In genomic region chr6:43911625-43912577, GRCh38 we compare ENCODE assay signal across 12 cellular contexts.
A peak's percentile ranks its signal among the peaks of the same experiment; 100 is the strongest.
DNase-seq lines count a peak whose midpoint lies in the region; ATAC-seq and TF ChIP-seq lines count a peak whose summit lies in the region.
"Had no signal": no experiment of that assay in that cellular context is flagged by ENCODE, and none has a peak within 500 bp of the region (broad histone marks: within the 10 kb centered on the region; RNA-seq: fewer than 3 reads in every experiment).

No MANE protein-coding gene starts in this region.

- H3K27me3 ChIP-seq in GM23338 (ENCODE audit: insufficient read depth) (no peaks in the 10 kb centered on the region), neural progenitor cell (no peaks in the 10 kb centered on the region)
- H3K27me3 ChIP-seq: ascending aorta had no signal

- no peak for TF ChIP-seq CTCF in GM23338 (conservative IDR thresholded peaks at IDR 0.05; ENCODE audit: low read depth in 2 of 2)
- TF ChIP-seq CTCF in chondrocyte (IDR thresholded peaks at IDR 0.05): no peak
- TF ChIP-seq CTCF in neural progenitor cell (IDR thresholded peaks at IDR 0.05): no peak
- no peak for TF ChIP-seq CTCF in natural killer cell (IDR thresholded peaks at IDR 0.05)

- H3K27me3 Mint-ChIP-seq in GM23338 (ENCODE audit: insufficient read depth, low read depth, poor library complexity) (peaks cover 8% of the 10 kb centered on the region), chondrocyte (ENCODE audit: low read depth) (no peaks in the 10 kb centered on the region), neural progenitor cell (ENCODE audit: insufficient read depth, low read depth) (peaks cover 6% of the 10 kb centered on the region), natural killer cell (ENCODE audit: low read depth in 2 of 2) (peaks cover 0 to 5% of the 10 kb centered on the region in 2 donors)

- H3K4me1 Mint-ChIP-seq in GM23338 (peaks cover 47% of the 10 kb centered on the region), chondrocyte (ENCODE audit: low read depth) (peaks cover 39% of the 10 kb centered on the region), neural progenitor cell (peaks cover 37% of the 10 kb centered on the region), natural killer cell (no peaks in the 10 kb centered on the region)

- H3K36me3 ChIP-seq in GM23338 (ENCODE audit: insufficient read depth): no peaks in the 10 kb centered on the region
- no peaks in the 10 kb centered on the region for H3K36me3 ChIP-seq in neural progenitor cell
- H3K36me3 ChIP-seq: ascending aorta had no signal

- H3K4me3 Mint-ChIP-seq in GM23338: no peak overlapping the region
- H3K4me3 Mint-ChIP-seq in chondrocyte (ENCODE audit: unreplicated experiment): peak overlapping the region; percentile 35
- H3K4me3 Mint-ChIP-seq in neural progenitor cell: peak overlapping the region; percentile 25
- no peak overlapping the region for H3K4me3 Mint-ChIP-seq in natural killer cell
- H3K4me3 Mint-ChIP-seq: stimulated activated naive CD8-positive, alpha-beta T cell treated with anti-CD3 and anti-CD28 coated beads, Interleukin-15, Interleukin-2, amounts not matched to agents 100 ng/mL and 50 ng/mL, for 24 hours had no signal

- H3K27ac ChIP-seq in GM23338 (ENCODE audit: low read depth) (0 out of 2 replicates have a peak overlapping the region, but pooled peaks have one; percentile 77), neural progenitor cell (no peak overlapping the region)
- H3K27ac ChIP-seq: ascending aorta had no signal

- intact Hi-C loops in natural killer cell (cut with micrococcal nuclease): no loop called here

- H3F3A ChIP-seq in GM23338 (replicated peaks; ENCODE audit: low read depth) (no peaks in the 10 kb centered on the region), neural progenitor cell (ENCODE audit: low read depth) (no peaks in the 10 kb centered on the region)

- H3K79me2 ChIP-seq in GM23338 (replicated peaks; ENCODE audit: insufficient read depth): no peaks in the 10 kb centered on the region
- H3K79me2 ChIP-seq in neural progenitor cell (ENCODE audit: low read depth): no peaks in the 10 kb centered on the region

- no peaks in the 10 kb centered on the region for H3K9me2 ChIP-seq in GM23338 (ENCODE audit: insufficient read depth)

- DNase-seq in GM23338 (ENCODE audit: low spot score) (peak; percentile 48), NCI-H2196 (lab: John Stamatoyannopoulos, UW; ENCODE audit: unreplicated experiment) (peak; percentile 56), chondrocyte (ENCODE audit: low spot score) (no peak), neural progenitor cell (ENCODE audit: low spot score) (no peak), natural killer cell (no peak)
- DNase-seq: activated CD4-positive, alpha-beta T cell treated with anti-CD3 and anti-CD28 coated beads, Interleukin-2, amount 50 U/mL, for 48 hours; NCI-H1105 had no signal

- H3K27ac Mint-ChIP-seq in GM23338 (peak overlapping the region; percentile 14; the same call in 1 of the 2 replicates), chondrocyte (ENCODE audit: unreplicated experiment) (peak overlapping the region; percentile 92), neural progenitor cell (peak overlapping the region; percentile 76), natural killer cell (no peak overlapping the region)
- H3K27ac Mint-ChIP-seq: activated T-helper 2 cell treated with anti-CD3 and anti-CD28 coated beads, Interferon-gamma antibody, Interleukin-2, Interleukin-4, amounts not matched to agents 10 μg/mL and 5 μg/mL and 100 μg/mL, durations not matched to agents 14 hours and 24 hours and 36 hours; stimulated activated naive CD8-positive, alpha-beta T cell treated with anti-CD3 and anti-CD28 coated beads, Interleukin-15, Interleukin-2, amounts not matched to agents 100 ng/mL and 50 ng/mL, for 24 hours had no signal

- H3K9me3 ChIP-seq in neural progenitor cell (ENCODE audit: low read depth): no peaks in the 10 kb centered on the region
- H3K9me3 ChIP-seq: ascending aorta had no signal

- no peaks in the 10 kb centered on the region for H4K20me1 ChIP-seq in GM23338 (replicated peaks; ENCODE audit: insufficient read depth)
- no peaks in the 10 kb centered on the region for H4K20me1 ChIP-seq in neural progenitor cell (ENCODE audit: low read depth)

- H3K9ac ChIP-seq in neural progenitor cell: no peak overlapping the region

- H2AFZ ChIP-seq in GM23338 (peak overlapping the region; percentile 64), neural progenitor cell (replicated peaks) (no peak overlapping the region)

- H3K9me3 Mint-ChIP-seq in GM23338 (no peaks in the 10 kb centered on the region), chondrocyte (ENCODE audit: low read depth) (no peaks in the 10 kb centered on the region), neural progenitor cell (no peaks in the 10 kb centered on the region), natural killer cell (no peaks in the 10 kb centered on the region)
- H3K9me3 Mint-ChIP-seq: activated T-helper 2 cell treated with anti-CD3 and anti-CD28 coated beads, Interferon-gamma antibody, Interleukin-2, Interleukin-4, amounts not matched to agents 10 μg/mL and 5 μg/mL and 100 μg/mL, durations not matched to agents 14 hours and 24 hours and 36 hours; stimulated activated naive CD8-positive, alpha-beta T cell treated with anti-CD3 and anti-CD28 coated beads, Interleukin-15, Interleukin-2, amounts not matched to agents 100 ng/mL and 50 ng/mL, for 24 hours had no signal

- H3K4me2 ChIP-seq in GM23338 (peak overlapping the region; percentile 57; the same call in 1 of the 2 replicates), neural progenitor cell (no peak overlapping the region)

- H3K4me3 ChIP-seq in GM23338 (peak overlapping the region; percentile 20; the same call in 1 of the 2 replicates), neural progenitor cell (no peak overlapping the region)
- H3K4me3 ChIP-seq: ascending aorta had no signal

- H3K4me1 ChIP-seq in GM23338 (ENCODE audit: insufficient read depth) (peaks cover 30% of the 10 kb centered on the region), neural progenitor cell (peaks cover 28% of the 10 kb centered on the region)
- H3K4me1 ChIP-seq: ascending aorta had no signal

- no peak; the same call in 2 of the 3 replicates for ATAC-seq in GM23338
- ATAC-seq in HG03196 (IDR thresholded peaks at IDR 0.05; ENCODE audit: unreplicated experiment): no peak
- no peak for ATAC-seq in GM21367 (IDR thresholded peaks at IDR 0.05; ENCODE audit: unreplicated experiment)
- ATAC-seq in natural killer cell: no peak

- no peaks in the 10 kb centered on the region; the same call in 2 of the 3 replicates for H3K36me3 Mint-ChIP-seq in GM23338 (ENCODE audit: low read depth)
- no peaks in the 10 kb centered on the region for H3K36me3 Mint-ChIP-seq in chondrocyte (ENCODE audit: low read depth)
- no peaks in the 10 kb centered on the region for H3K36me3 Mint-ChIP-seq in neural progenitor cell
- no peaks in the 10 kb centered on the region for H3K36me3 Mint-ChIP-seq in natural killer cell

TF ChIP-seq in GM23338, 12 proteins besides CTCF, POLR2A, EP300 and RAD21 (continues in another document):
- TF ChIP-seq EZH2phosphoT487 (IDR thresholded peaks at IDR 0.05; ENCODE audit: unreplicated experiment) (no peak), ETS1 (IDR thresholded peaks at IDR 0.05) (no peak), JUNB (IDR thresholded peaks at IDR 0.05; ENCODE audit: unreplicated experiment) (no peak)

Comparison
In these comparisons a context has a peak if more than half of its experiments do, and no peak if none do; other contexts are left out.
1. DNase-seq: peak in GM23338 (single experiment) and NCI-H2196 (single experiment); none in chondrocyte (single experiment), neural progenitor cell (single experiment) and natural killer cell (single experiment).
2. H3K27ac Mint-ChIP-seq: peak in GM23338 (single experiment), chondrocyte (single experiment) and neural progenitor cell (single experiment); none in natural killer cell (0 of 2).
3. H3K4me3 Mint-ChIP-seq: peak in chondrocyte (single experiment) and neural progenitor cell (single experiment); none in GM23338 (single experiment) and natural killer cell (single experiment).